Comparison of ENCODE assay signal across 8 cellular contexts in the genomic region with DNA sequence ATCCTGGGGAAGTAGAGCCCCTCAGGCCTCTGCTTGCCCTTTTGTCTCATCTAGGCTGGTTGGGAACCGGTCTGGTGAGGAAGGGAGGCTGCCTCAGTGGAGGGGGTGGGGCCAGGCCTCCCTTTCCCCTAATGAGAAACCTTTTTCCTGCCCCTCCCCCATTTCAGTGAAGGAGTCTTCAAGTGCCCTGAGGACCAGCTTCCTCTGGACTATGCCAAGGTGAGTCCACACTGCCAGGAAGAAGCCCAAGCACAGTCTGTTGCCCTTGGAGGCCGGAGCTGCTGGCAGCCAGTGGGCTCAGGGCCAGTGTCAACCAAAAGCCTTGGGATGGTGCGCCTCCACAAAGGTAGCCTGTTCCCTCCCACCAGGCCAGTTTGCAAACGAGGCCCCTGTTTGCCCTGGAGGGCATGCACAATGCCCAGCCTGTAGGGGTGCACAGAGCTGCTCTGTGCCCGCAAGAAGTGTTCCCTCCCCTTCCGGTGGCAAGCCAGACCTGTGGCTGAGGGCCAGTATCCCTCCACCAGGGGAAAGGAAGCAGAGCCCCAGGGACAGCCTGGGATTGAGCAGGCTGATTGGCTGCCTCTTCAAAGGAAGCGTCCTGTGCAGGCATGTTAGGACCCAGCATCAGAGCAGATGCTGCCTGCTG. TPM values are rescaled to one million over a fixed set of nuclear protein-coding genes. Genes with fewer than 3 reads are reported as not detected.
DNase-seq lines count a peak whose midpoint lies in the region; ATAC-seq lines count a peak whose summit lies in the region.
"Had no signal": no experiment of that assay in that cellular context is flagged by ENCODE, and none has a peak within 500 bp of the region (broad histone marks: within the 10 kb centered on the region; RNA-seq: fewer than 3 reads in every experiment).

No MANE protein-coding gene starts in this region.

- peak overlapping the region; percentile 92 for H3K4me3 Mint-ChIP-seq in activated naive CD8-positive, alpha-beta T cell treated with anti-CD3 and anti-CD28 coated beads for 36 hours

- H3K27me3 Mint-ChIP-seq in activated naive CD8-positive, alpha-beta T cell treated with anti-CD3 and anti-CD28 coated beads for 36 hours = no peaks in the 10 kb centered on the region

- H3K27ac Mint-ChIP-seq in activated naive CD8-positive, alpha-beta T cell treated with anti-CD3 and anti-CD28 coated beads for 36 hours = peak overlapping the region; percentile 42

- peak overlapping the region; percentile 98 for H3K27ac ChIP-seq in temporal lobe (ENCODE audit: low read depth, low read length)

- ATAC-seq in HG02623 (IDR thresholded peaks at IDR 0.05; ENCODE audit: unreplicated experiment) = no peak
- ATAC-seq: right cardiac atrium had no signal

- no peaks in the 10 kb centered on the region for H3K9me3 Mint-ChIP-seq in activated naive CD8-positive, alpha-beta T cell treated with anti-CD3 and anti-CD28 coated beads for 36 hours

- DNase-seq in NCI-H1092 (lab: John Stamatoyannopoulos, UW) (peak; percentile 39), left kidney (ENCODE audit: low read depth, low spot score) (peak; percentile 72), AG08395 (ENCODE audit: low spot score) (no peak), cortex of kidney (lab: John Stamatoyannopoulos, UW) (no peak)
- no peak for DNase-seq in activated naive CD8-positive, alpha-beta T cell treated with anti-CD3 and anti-CD28 coated beads for 36 hours

- H3K36me3 Mint-ChIP-seq in activated naive CD8-positive, alpha-beta T cell treated with anti-CD3 and anti-CD28 coated beads for 36 hours = peaks cover 55% of the 10 kb centered on the region

- peaks cover 31% of the 10 kb centered on the region for H3K4me1 Mint-ChIP-seq in activated naive CD8-positive, alpha-beta T cell treated with anti-CD3 and anti-CD28 coated beads for 36 hours

RNA-seq across cellular contexts. Expression of a gene that starts 3.4 kb away (rescaled TPM):
- total RNA-seq in activated naive CD8-positive, alpha-beta T cell treated with anti-CD3 and anti-CD28 coated beads for 36 hours = 100 to 1,000 TPM; 219 to 221 TPM
- total RNA-seq in temporal lobe = 28.3 TPM

RNA-seq across cellular contexts. Expression of a gene that starts 18.6 kb away (rescaled TPM):
- total RNA-seq in activated naive CD8-positive, alpha-beta T cell treated with anti-CD3 and anti-CD28 coated beads for 36 hours = 1 to 10 TPM; 4.8 to 5.6 TPM
- 1.7 TPM for total RNA-seq in temporal lobe

RNA-seq across cellular contexts. Expression of a gene that starts 21.1 kb away (rescaled TPM):
- 10 to 100 TPM; 15.5 to 17.8 TPM for total RNA-seq in activated naive CD8-positive, alpha-beta T cell treated with anti-CD3 and anti-CD28 coated beads for 36 hours
- total RNA-seq in temporal lobe = 0.98 TPM

RNA-seq across cellular contexts. Expression of a gene that starts 27.4 kb away (rescaled TPM):
- total RNA-seq in activated naive CD8-positive, alpha-beta T cell treated with anti-CD3 and anti-CD28 coated beads for 36 hours = 1,000 to 10,000 TPM; 2,447 to 2,533 TPM
- total RNA-seq in temporal lobe = 271 TPM

RNA-seq across cellular contexts. Expression of a gene that starts 29.5 kb away (rescaled TPM):
- 1 to 10 TPM; 7.6 to 8.2 TPM for total RNA-seq in activated naive CD8-positive, alpha-beta T cell treated with anti-CD3 and anti-CD28 coated beads for 36 hours
- 10.1 TPM for total RNA-seq in temporal lobe

Comparison
In these comparisons a context has a peak if more than half of its experiments do, and no peak if none do; other contexts are left out.
1. DNase-seq: peak in NCI-H1092 (single experiment) and left kidney (single experiment); none in activated naive CD8-positive, alpha-beta T cell treated with anti-CD3 and anti-CD28 coated beads for 36 hours (single experiment), AG08395 (single experiment) and cortex of kidney (single experiment).